In genomic region chr2:238873401-238873801, GRCh38 we compare ENCODE assay signal across 1 cellular context.
TF ChIP-seq lines count a peak whose summit lies in the region.

No MANE protein-coding gene starts in this region.

TF ChIP-seq in IMR-90, 13 proteins besides CTCF, POLR2A, EP300 and RAD21 (continued from another document):
- TF ChIP-seq USF2 (IDR thresholded peaks at IDR 0.05; ENCODE audit: low read depth, low read length) (no peak), BHLHE40 (IDR thresholded peaks at IDR 0.05; ENCODE audit: low read depth, low read length) (no peak), CHD1 (IDR thresholded peaks at IDR 0.05; ENCODE audit: low read depth, low read length) (no peak), CEBPB (IDR thresholded peaks at IDR 0.05; ENCODE audit: low read depth, low read length) (no peak), SMC3 (IDR thresholded peaks at IDR 0.05; ENCODE audit: low read depth, low read length) (no peak), FOS (IDR thresholded peaks at IDR 0.05; ENCODE audit: low read depth, low read length) (no peak), RFX5 (IDR thresholded peaks at IDR 0.05; ENCODE audit: low read depth, low read length) (no peak)
